ENCODE assay signal across 24 cellular contexts in genomic region chr13:92549275-92549674, GRCh38.
DNase-seq lines count a peak whose midpoint lies in the region; ATAC-seq, FAIRE-seq and TF ChIP-seq lines count a peak whose summit lies in the region.
"Had no signal": no experiment of that assay in that cellular context is flagged by ENCODE, and none has a peak within 500 bp of the region (broad histone marks: within the 10 kb centered on the region; RNA-seq: fewer than 3 reads in every experiment).

No MANE protein-coding gene starts in this region.

- H3K36me3 Mint-ChIP-seq in GM23338 (ENCODE audit: low read depth) (0 out of 3 replicates have a peak, but pooled peaks cover 3% of the 10 kb centered on the region), osteocyte (ENCODE audit: unreplicated experiment) (no peaks in the 10 kb centered on the region)
- H3K36me3 Mint-ChIP-seq: CD8-positive, alpha-beta T cell had no signal

- intact Hi-C loops in K562 (cut with micrococcal nuclease) (no loop called here), left colon (cut with DNase I, micrococcal nuclease) (no loop called here)

- no peak for TF ChIP-seq EP300 in K562 (IDR thresholded peaks at IDR 0.05; ENCODE audit: low read length)

- no peaks in the 10 kb centered on the region for H3K9me2 ChIP-seq in GM23338 (ENCODE audit: insufficient read depth)

- H3K36me3 ChIP-seq in K562 (ENCODE audit: control insufficient read depth, insufficient read depth, low read length) (no peaks in the 10 kb centered on the region), small intestine (ENCODE audit: control insufficient read depth in 2 of 2, insufficient read depth in 2 of 2, low read length in 2 of 2) (no peaks in the 10 kb centered on the region), GM23338 (ENCODE audit: insufficient read depth) (no peaks in the 10 kb centered on the region)
- H3K36me3 ChIP-seq: BLaER1 treated with 17β-estradiol and CSF1 and Interleukin-3, amounts not matched to agents 10 nM and 100 nM had no signal

- H3K4me2 ChIP-seq in K562 (ENCODE audit: insufficient read depth, low read length) (no peak overlapping the region), GM23338 (no peak overlapping the region)
- H3K4me2 ChIP-seq: BLaER1 treated with 17β-estradiol and CSF1 and Interleukin-3, amounts not matched to agents 10 nM and 100 nM had no signal

- H3F3A ChIP-seq in GM23338 (replicated peaks; ENCODE audit: low read depth), result no peaks in the 10 kb centered on the region

- no peak overlapping the region for H3K4me3 Mint-ChIP-seq in GM23338
- H3K4me3 Mint-ChIP-seq in osteocyte (ENCODE audit: unreplicated experiment), result no peak overlapping the region
- H3K4me3 Mint-ChIP-seq: B cell; CD4-positive, alpha-beta T cell; CD8-positive, alpha-beta T cell had no signal

- H4K20me1 ChIP-seq in K562 (replicated peaks; ENCODE audit: control insufficient read depth, insufficient read depth, low read length) (no peaks in the 10 kb centered on the region), GM23338 (replicated peaks; ENCODE audit: insufficient read depth) (no peaks in the 10 kb centered on the region)
- H4K20me1 ChIP-seq: BLaER1 treated with 17β-estradiol and CSF1 and Interleukin-3, amounts not matched to agents 10 nM and 100 nM had no signal

- H3K4me3 ChIP-seq in K562 (no peak overlapping the region), small intestine (ENCODE audit: low read depth in 1 of 2, low read length in 2 of 2) (no peak overlapping the region), GM23338 (no peak overlapping the region)
- H3K4me3 ChIP-seq: BLaER1 treated with 17β-estradiol and CSF1 and Interleukin-3, amounts not matched to agents 10 nM and 100 nM had no signal

- TF ChIP-seq CTCF in K562 (IDR thresholded peaks at IDR 0.05 in 2 of 3, conservative IDR thresholded peaks at IDR 0.05 in 1 of 3; ENCODE audit: insufficient read depth in 2 of 3, low read depth in 1 of 3, low read length in 3 of 3) (no peak), GM23338 (conservative IDR thresholded peaks at IDR 0.05; ENCODE audit: low read depth in 2 of 2) (no peak), osteocyte (IDR thresholded peaks at IDR 0.05) (no peak)

- H3K9me3 ChIP-seq in K562 (replicated peaks; ENCODE audit: control insufficient read depth, insufficient read depth, low read depth, low read length), result peaks cover 2% of the 10 kb centered on the region; the same call in 1 of the 2 replicates
- H3K9me3 ChIP-seq in small intestine (ENCODE audit: control insufficient read depth, low read depth), result no peaks in the 10 kb centered on the region
- H3K9me3 ChIP-seq: BLaER1 treated with 17β-estradiol and CSF1 and Interleukin-3, amounts not matched to agents 10 nM and 100 nM; Caco-2 had no signal

- TF ChIP-seq POLR2A in K562 (conservative IDR thresholded peaks at IDR 0.05), result no peak

- H3K79me2 ChIP-seq in K562 (ENCODE audit: control insufficient read depth, insufficient read depth, low read length) (no peaks in the 10 kb centered on the region), GM23338 (replicated peaks; ENCODE audit: insufficient read depth) (no peaks in the 10 kb centered on the region)

- CTCF ChIA-PET in K562 (lab: Yijun Ruan, JAX; ENCODE audit: low intra/inter-chr PET ratio), result no interaction called here

- H3K4me1 Mint-ChIP-seq in GM23338 (0 out of 3 replicates have a peak, but pooled peaks cover 2% of the 10 kb centered on the region), osteocyte (ENCODE audit: unreplicated experiment) (no peaks in the 10 kb centered on the region)
- H3K4me1 Mint-ChIP-seq: B cell had no signal

- H3K9me1 ChIP-seq in K562 (ENCODE audit: control insufficient read depth, insufficient read depth, low read length), result no peaks in the 10 kb centered on the region

- H3K9ac ChIP-seq in K562 (ENCODE audit: insufficient read depth in 1 of 2, low read depth in 2 of 2, low read length in 2 of 2), result no peak overlapping the region
- H3K9ac ChIP-seq: BLaER1 treated with 17β-estradiol and CSF1 and Interleukin-3, amounts not matched to agents 10 nM and 100 nM had no signal

- H3K27ac Mint-ChIP-seq in GM23338, result no peak overlapping the region
- H3K27ac Mint-ChIP-seq in osteocyte (ENCODE audit: unreplicated experiment), result no peak overlapping the region
- H3K27ac Mint-ChIP-seq: B cell; CD4-positive, alpha-beta T cell; CD8-positive, alpha-beta T cell had no signal

- FAIRE-seq in K562 (lab: Jason Lieb, UNC) (no peak), small intestine (lab: Jason Lieb, UNC) (no peak), RCC 7860 (lab: Jason Lieb, UNC) (no peak)
- FAIRE-seq: D721Med, G401.6, GM12891, GM19239 had no signal

- H3K4me1 ChIP-seq in K562 (replicated peaks in 1 of 2; ENCODE audit: control insufficient read depth in 2 of 2, insufficient read depth in 2 of 2, low read length in 2 of 2) (no peaks in the 10 kb centered on the region), small intestine (ENCODE audit: control insufficient read depth in 2 of 2, insufficient read depth in 1 of 2, low read depth in 1 of 2, low read length in 1 of 2) (no peaks in the 10 kb centered on the region), GM23338 (ENCODE audit: insufficient read depth) (no peaks in the 10 kb centered on the region)
- H3K4me1 ChIP-seq: BLaER1 treated with 17β-estradiol and CSF1 and Interleukin-3, amounts not matched to agents 10 nM and 100 nM had no signal

- TF ChIP-seq RAD21 in K562 (CRISPR knock-in tag; conservative IDR thresholded peaks at IDR 0.05 in 1 of 2, IDR thresholded peaks at IDR 0.05 in 1 of 2), result no peak

- no peak overlapping the region for H2AFZ ChIP-seq in K562 (ENCODE audit: low read depth, low read length)
- no peak overlapping the region for H2AFZ ChIP-seq in GM23338

- no TSS peak for BruUV-seq in K562 (replicated peaks; lab: Mats Ljungman, UMichigan)

- 0% methylated on average over 1 of the region's 1 CpG for WGBS in K562 (ENCODE audit: insufficient coverage, low coverage, missing lambda C conversion rate)
- 16 to 51% (median 27%) methylated on average over 1 of the region's 1 CpG for WGBS in small intestine, 3 donors

- POLR2A ChIA-PET in K562 (lab: Yijun Ruan, JAX), result no interaction called here

- H3K9me3 Mint-ChIP-seq in GM23338 (peaks cover 4% of the 10 kb centered on the region; the same call in 2 of the 3 replicates), osteocyte (ENCODE audit: unreplicated experiment) (no peaks in the 10 kb centered on the region)
- H3K9me3 Mint-ChIP-seq: CD4-positive, alpha-beta T cell had no signal

- DNase-seq in NCI-H69 (lab: John Stamatoyannopoulos, UW) (peak; percentile 62), K562 (ENCODE audit: extremely low read depth in 1 of 4, low spot score in 3 of 4) (no peak), left colon (no peak), small intestine (peak; percentile 83), RCC 7860 (ENCODE audit: low spot score) (no peak), GM23338 (ENCODE audit: low spot score) (no peak), osteocyte (ENCODE audit: extremely low spot score, unreplicated experiment) (no peak)
- DNase-seq: 8988T; ACHN; AML-193; Caco-2; Calu3; CD4-positive, alpha-beta T cell; CD8-positive, alpha-beta T cell; DMS79 treated with DMSO at 0.1 percent for 48 hours; GF-D8 had no signal

- in situ Hi-C loops in K562 (cut with MboI), result no loop called here

- H3K27me3 ChIP-seq in K562 (ENCODE audit: control insufficient read depth in 2 of 2, insufficient read depth in 2 of 2, low read length in 2 of 2) (no peaks in the 10 kb centered on the region), small intestine (ENCODE audit: control insufficient read depth in 2 of 2, insufficient read depth in 2 of 2, low read length in 2 of 2) (no peaks in the 10 kb centered on the region), GM23338 (ENCODE audit: insufficient read depth) (no peaks in the 10 kb centered on the region)
- H3K27me3 ChIP-seq: BLaER1 treated with 17β-estradiol and CSF1 and Interleukin-3, amounts not matched to agents 10 nM and 100 nM had no signal

- H3K27me3 Mint-ChIP-seq in GM23338 (ENCODE audit: insufficient read depth, low read depth, poor library complexity) (peaks cover 2% of the 10 kb centered on the region), osteocyte (ENCODE audit: unreplicated experiment) (peaks cover 26% of the 10 kb centered on the region)
- H3K27me3 Mint-ChIP-seq: B cell; CD4-positive, alpha-beta T cell had no signal

- no peak overlapping the region for H3K27ac ChIP-seq in K562 (ENCODE audit: extremely low read depth, low read depth, low read length)
- H3K27ac ChIP-seq in small intestine (ENCODE audit: low read depth in 1 of 2, low read length in 1 of 2), result no peak overlapping the region
- H3K27ac ChIP-seq in GM23338 (ENCODE audit: low read depth), result no peak overlapping the region
- H3K27ac ChIP-seq: BLaER1 treated with 17β-estradiol and CSF1 and Interleukin-3, amounts not matched to agents 10 nM and 100 nM; C4-2B had no signal

- no peak for ATAC-seq in K562
- ATAC-seq in left colon, result peak; percentile 53
- no peak for ATAC-seq in GM23338
- ATAC-seq in GM21529 (IDR thresholded peaks at IDR 0.05; ENCODE audit: unreplicated experiment), result no peak
- ATAC-seq: CD8-positive, alpha-beta T cell had no signal

TF ChIP-seq in GM23338, 12 proteins besides CTCF, POLR2A, EP300 and RAD21:
- TF ChIP-seq ETS1 (IDR thresholded peaks at IDR 0.05) (no peak), EZH2phosphoT487 (IDR thresholded peaks at IDR 0.05; ENCODE audit: unreplicated experiment) (no peak), NANOG (IDR thresholded peaks at IDR 0.05; ENCODE audit: borderline replicate concordance) (no peak), EZH2 (IDR thresholded peaks at IDR 0.05; ENCODE audit: low read depth, unreplicated experiment) (no peak), JUNB (IDR thresholded peaks at IDR 0.05; ENCODE audit: unreplicated experiment) (no peak)

Comparison
In these comparisons a context has a peak if more than half of its experiments do, and no peak if none do; other contexts are left out.
1. DNase-seq: peak in NCI-H69 (single experiment) and small intestine (single experiment); none in K562 (0 of 4), left colon (0 of 2), RCC 7860 (single experiment), GM23338 (single experiment) and osteocyte (single experiment).